1 cellular context compared by ENCODE assay signal in the genomic region with DNA sequence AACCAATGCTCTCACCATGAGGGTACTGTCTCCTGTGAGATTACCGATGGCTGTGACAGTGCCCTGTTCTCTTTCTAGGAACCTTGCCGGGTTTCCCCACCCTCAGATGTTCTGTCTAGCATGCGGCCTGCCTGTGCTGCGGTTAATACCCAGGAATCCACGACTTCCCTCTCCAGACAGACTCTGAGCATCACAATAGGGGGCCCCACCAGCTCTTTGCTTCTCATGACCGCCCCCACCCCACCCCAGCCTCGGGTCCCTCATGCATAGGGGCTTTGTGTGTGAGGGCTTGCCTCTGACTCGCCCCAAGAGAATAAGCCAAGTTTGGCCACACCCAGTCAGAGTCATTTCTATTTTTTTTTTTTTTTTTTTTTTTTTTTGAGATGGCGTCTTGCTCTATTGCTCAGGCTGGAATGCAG.
A peak's percentile ranks its signal among the peaks of the same experiment; 100 is the strongest.
TF ChIP-seq lines count a peak whose summit lies in the region.

No MANE protein-coding gene starts in this region.

TF ChIP-seq in GM12878, 131 proteins besides CTCF, POLR2A, EP300 and RAD21 (continued from another document):
- TF ChIP-seq, protein P1, sequence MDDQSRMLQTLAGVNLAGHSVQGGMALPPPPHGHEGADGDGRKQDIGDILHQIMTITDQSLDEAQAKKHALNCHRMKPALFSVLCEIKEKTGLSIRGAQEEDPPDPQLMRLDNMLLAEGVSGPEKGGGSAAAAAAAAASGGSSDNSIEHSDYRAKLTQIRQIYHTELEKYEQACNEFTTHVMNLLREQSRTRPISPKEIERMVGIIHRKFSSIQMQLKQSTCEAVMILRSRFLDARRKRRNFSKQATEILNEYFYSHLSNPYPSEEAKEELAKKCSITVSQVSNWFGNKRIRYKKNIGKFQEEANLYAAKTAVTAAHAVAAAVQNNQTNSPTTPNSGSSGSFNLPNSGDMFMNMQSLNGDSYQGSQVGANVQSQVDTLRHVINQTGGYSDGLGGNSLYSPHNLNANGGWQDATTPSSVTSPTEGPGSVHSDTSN (IDR thresholded peaks at IDR 0.05; ENCODE audit: insufficient replicate concordance, low read depth, low read length) = no peak
- TF ChIP-seq ATF7 (IDR thresholded peaks at IDR 0.05; ENCODE audit: low read depth) = peak; percentile 32; the same call in 1 of the 2 replicates
- TF ChIP-seq NRF1 (conservative IDR thresholded peaks at IDR 0.05; ENCODE audit: low read depth, low read length) = no peak
- TF ChIP-seq PAX8 (IDR thresholded peaks at IDR 0.05) = no peak
- peak; percentile 74 for TF ChIP-seq RUNX3 (IDR thresholded peaks at IDR 0.05; ENCODE audit: low read length)
- TF ChIP-seq, protein P2, sequence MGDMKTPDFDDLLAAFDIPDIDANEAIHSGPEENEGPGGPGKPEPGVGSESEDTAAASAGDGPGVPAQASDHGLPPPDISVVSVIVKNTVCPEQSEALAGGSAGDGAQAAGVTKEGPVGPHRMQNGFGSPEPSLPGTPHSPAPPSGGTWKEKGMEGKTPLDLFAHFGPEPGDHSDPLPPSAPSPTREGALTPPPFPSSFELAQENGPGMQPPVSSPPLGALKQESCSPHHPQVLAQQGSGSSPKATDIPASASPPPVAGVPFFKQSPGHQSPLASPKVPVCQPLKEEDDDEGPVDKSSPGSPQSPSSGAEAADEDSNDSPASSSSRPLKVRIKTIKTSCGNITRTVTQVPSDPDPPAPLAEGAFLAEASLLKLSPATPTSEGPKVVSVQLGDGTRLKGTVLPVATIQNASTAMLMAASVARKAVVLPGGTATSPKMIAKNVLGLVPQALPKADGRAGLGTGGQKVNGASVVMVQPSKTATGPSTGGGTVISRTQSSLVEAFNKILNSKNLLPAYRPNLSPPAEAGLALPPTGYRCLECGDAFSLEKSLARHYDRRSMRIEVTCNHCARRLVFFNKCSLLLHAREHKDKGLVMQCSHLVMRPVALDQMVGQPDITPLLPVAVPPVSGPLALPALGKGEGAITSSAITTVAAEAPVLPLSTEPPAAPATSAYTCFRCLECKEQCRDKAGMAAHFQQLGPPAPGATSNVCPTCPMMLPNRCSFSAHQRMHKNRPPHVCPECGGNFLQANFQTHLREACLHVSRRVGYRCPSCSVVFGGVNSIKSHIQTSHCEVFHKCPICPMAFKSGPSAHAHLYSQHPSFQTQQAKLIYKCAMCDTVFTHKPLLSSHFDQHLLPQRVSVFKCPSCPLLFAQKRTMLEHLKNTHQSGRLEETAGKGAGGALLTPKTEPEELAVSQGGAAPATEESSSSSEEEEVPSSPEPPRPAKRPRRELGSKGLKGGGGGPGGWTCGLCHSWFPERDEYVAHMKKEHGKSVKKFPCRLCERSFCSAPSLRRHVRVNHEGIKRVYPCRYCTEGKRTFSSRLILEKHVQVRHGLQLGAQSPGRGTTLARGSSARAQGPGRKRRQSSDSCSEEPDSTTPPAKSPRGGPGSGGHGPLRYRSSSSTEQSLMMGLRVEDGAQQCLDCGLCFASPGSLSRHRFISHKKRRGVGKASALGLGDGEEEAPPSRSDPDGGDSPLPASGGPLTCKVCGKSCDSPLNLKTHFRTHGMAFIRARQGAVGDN (IDR thresholded peaks at IDR 0.05) = peak; percentile 62; the same call in 1 of the 2 replicates
